In genomic region chrX:100565534-100565933, GRCh38 we compare ENCODE assay signal across 9 cellular contexts. TPM values are rescaled to one million over a fixed set of nuclear protein-coding genes. Genes with fewer than 3 reads are reported as not detected.
A peak's percentile ranks its signal among the peaks of the same experiment; 100 is the strongest.
DNase-seq lines count a peak whose midpoint lies in the region; TF ChIP-seq lines count a peak whose summit lies in the region.
"Not testable (repeated sequence)": the region's sequence is repeated elsewhere in the genome, so short reads cannot be mapped to it uniquely, and the experiment has no call there.
"Had no signal": no experiment of that assay in that cellular context is flagged by ENCODE, and none has a peak within 500 bp of the region (broad histone marks: within the 10 kb centered on the region; RNA-seq: fewer than 3 reads in every experiment).

No MANE protein-coding gene starts in this region.

- not testable (repeated sequence) for H3K4me3 Mint-ChIP-seq in HFFc6; glutamatergic neuron (ENCODE audit: unreplicated experiment); osteocyte (ENCODE audit: unreplicated experiment)

- not testable (repeated sequence) for H3K27ac Mint-ChIP-seq in HFFc6; glutamatergic neuron (ENCODE audit: unreplicated experiment); osteocyte (ENCODE audit: unreplicated experiment)

- not testable (repeated sequence) for H3K9me3 Mint-ChIP-seq in HFFc6; glutamatergic neuron (ENCODE audit: unreplicated experiment); osteocyte (ENCODE audit: unreplicated experiment)

- H3K4me1 Mint-ChIP-seq in HFFc6 (ENCODE audit: low read depth); glutamatergic neuron (ENCODE audit: low read depth, unreplicated experiment); osteocyte (ENCODE audit: unreplicated experiment): not testable (repeated sequence)

- TF ChIP-seq CTCF in C4-2B (conservative IDR thresholded peaks at IDR 0.05) = peak; percentile 37
- 0 out of 2 replicates have a peak, but pooled peaks have one; percentile 6 for TF ChIP-seq CTCF in GM12874 (IDR thresholded peaks at IDR 0.05; ENCODE audit: insufficient read depth, low read depth, low read length)
- TF ChIP-seq CTCF in HFFc6 (IDR thresholded peaks at IDR 0.05) = peak; percentile 44
- 0 out of 2 replicates have a peak, but pooled peaks have one; percentile 11 for TF ChIP-seq CTCF in WI38 (IDR thresholded peaks at IDR 0.05; ENCODE audit: low read depth, low read length)
- peak; percentile 13 for TF ChIP-seq CTCF in choroid plexus epithelial cell (conservative IDR thresholded peaks at IDR 0.05; ENCODE audit: low read depth, low read length)
- peak; percentile 50 for TF ChIP-seq CTCF in glutamatergic neuron (IDR thresholded peaks at IDR 0.05; ENCODE audit: partially characterized antibody, unreplicated experiment)
- peak; percentile 27 for TF ChIP-seq CTCF in osteocyte (IDR thresholded peaks at IDR 0.05)

- H3K4me3 ChIP-seq in WI38 (ENCODE audit: low read depth, low read length); choroid plexus epithelial cell (ENCODE audit: low read depth, low read length): not testable (repeated sequence)

- not testable (repeated sequence) for H3K27ac ChIP-seq in C4-2B

- not testable (repeated sequence) for H3K27me3 Mint-ChIP-seq in HFFc6 (ENCODE audit: insufficient read depth); glutamatergic neuron (ENCODE audit: unreplicated experiment); osteocyte (ENCODE audit: unreplicated experiment)

- not testable (repeated sequence) for DNase-seq in HFFc6; choroid plexus epithelial cell (ENCODE audit: low read depth); glutamatergic neuron; osteocyte (ENCODE audit: extremely low spot score, unreplicated experiment)
- peak; percentile 0 for DNase-seq in NCI-H748 (lab: John Stamatoyannopoulos, UW; ENCODE audit: unreplicated experiment)

- not testable (repeated sequence) for H3K36me3 Mint-ChIP-seq in HFFc6 (ENCODE audit: low read depth); glutamatergic neuron (ENCODE audit: unreplicated experiment); osteocyte (ENCODE audit: unreplicated experiment)

RNA-seq across cellular contexts. Expression of gene TNMD, which starts 19.2 kb away (rescaled TPM):
- total RNA-seq in HFFc6 (2021; fragmentation: NEBNext Ultra II Directional; extraction: Animal tissue kit (Norgen Biotek cat#: 25700)) = not detected
- total RNA-seq in glutamatergic neuron (ENCODE audit: unreplicated experiment) = not detected
- total RNA-seq in osteocyte = not detected in 2 replicates
- total RNA-seq: CD8-positive, alpha-beta memory T cell had no signal
